In the genomic region with DNA sequence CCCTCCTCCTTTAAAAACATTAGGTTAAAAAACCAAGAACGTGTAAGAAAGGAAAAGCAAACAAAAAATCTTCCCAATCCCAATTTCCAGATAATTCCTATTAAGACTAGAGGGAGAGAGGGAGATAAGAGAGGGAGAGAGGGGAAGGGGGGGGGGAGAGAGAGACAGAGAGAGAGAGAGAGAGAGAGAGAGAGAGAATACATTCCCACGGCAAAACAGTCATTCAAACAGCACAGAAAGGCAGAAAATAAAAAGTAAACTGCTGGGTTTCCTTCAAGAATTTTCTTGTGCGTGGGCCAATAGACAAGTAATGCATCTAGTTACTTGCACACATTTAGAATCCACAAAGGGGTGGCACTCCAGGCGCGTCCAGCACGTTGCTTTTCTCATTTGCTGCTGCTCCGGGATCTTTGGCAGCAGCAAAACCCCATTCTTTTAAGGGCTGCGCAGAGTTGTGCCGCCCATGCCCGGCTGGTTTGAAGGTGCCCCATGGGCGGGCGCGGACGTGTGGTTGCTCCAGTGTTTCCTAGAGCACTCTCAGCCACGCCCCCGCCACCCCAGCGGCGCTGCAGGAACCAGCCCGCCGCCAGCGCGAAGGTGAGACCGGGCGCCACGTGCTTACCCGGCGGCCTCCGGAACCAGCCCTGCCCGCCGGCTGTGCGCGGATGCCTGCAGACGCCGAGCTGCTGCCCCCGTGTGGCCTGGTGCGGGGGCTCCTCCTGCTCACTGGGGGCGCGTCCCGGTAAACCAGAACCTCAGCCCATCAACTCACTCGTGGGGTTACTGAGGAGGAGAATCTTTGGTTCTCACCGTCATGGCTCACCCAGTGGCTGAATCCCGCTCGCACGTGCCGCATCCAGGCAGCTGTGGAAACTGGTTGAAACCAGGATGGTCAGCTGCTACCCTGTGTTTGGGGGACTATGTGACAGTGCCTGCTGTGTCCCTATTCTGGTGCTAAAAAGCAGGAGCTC, we compare ENCODE assay signal across 8 cellular contexts.
DNase-seq lines count a peak whose midpoint lies in the region; ATAC-seq lines count a peak whose summit lies in the region.

No MANE protein-coding gene starts in this region.

- DNase-seq in SIG-M5 treated with dmso at 0.1 percent for 504 hours (lab: John Stamatoyannopoulos, UW; ENCODE audit: unreplicated experiment) (peak; percentile 79), SIG-M5 (lab: John Stamatoyannopoulos, UW) (no peak), NCI-H2029 (lab: John Stamatoyannopoulos, UW) (peak; percentile 83), cerebellar cortex (ENCODE audit: low spot score) (peak; percentile 29), left kidney (ENCODE audit: low read depth, low spot score) (peak; percentile 91)
- peak; percentile 61 to 79 for DNase-seq in activated CD4-positive, alpha-beta T cell treated with anti-CD3 and anti-CD28 coated beads for 24 hours (ENCODE audit: low read depth in 2 of 2)
- peak; percentile 40 to 70 (median 58) for DNase-seq in stimulated activated CD4-positive, alpha-beta T cell treated with anti-CD3 and anti-CD28 coated beads, TNF-alpha, amount 100 ng/mL, for 4 hours (ENCODE audit: low read depth in 3 of 3)

- peak; percentile 64 for ATAC-seq in HG02970 (IDR thresholded peaks at IDR 0.05; ENCODE audit: low FRiP score, unreplicated experiment)
